In the genomic region with DNA sequence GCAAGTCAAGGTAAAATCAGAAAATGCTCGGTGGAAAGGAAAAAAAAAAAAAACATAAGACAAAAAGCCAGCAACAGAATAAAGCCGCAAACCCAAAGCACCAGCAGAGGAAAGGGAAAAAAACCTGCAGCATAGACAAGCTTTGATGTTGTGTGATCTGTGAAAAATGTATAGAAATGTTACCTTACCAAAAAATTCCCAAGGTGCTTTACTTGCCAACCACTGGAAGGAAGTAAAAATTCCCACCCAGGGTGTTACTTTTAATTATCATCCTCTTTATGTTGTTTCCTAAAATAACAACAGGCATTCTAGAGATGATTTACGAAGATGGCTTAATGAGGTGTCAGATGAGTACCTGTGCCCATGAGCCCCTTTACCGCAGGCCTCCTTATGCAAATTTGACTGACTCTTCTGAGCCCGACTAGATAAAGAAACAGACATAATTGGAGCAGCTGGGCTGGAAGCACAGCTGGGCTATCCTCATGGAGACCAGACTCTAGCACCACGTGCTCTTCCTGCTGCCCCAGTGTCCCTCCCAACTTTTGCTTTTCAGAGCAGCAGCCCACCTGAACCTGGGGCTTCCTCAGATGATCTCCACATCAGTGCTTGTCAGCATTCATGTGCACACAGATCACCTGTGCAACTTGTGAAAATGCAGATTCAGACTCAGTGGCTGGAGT, we compare ENCODE assay signal across 11 cellular contexts. TPM values are rescaled to one million over a fixed set of nuclear protein-coding genes. Genes with fewer than 3 reads are reported as not detected.
DNase-seq lines count a peak whose midpoint lies in the region; ATAC-seq, FAIRE-seq and TF ChIP-seq lines count a peak whose summit lies in the region.
"Had no signal": no experiment of that assay in that cellular context is flagged by ENCODE, and none has a peak within 500 bp of the region (broad histone marks: within the 10 kb centered on the region; RNA-seq: fewer than 3 reads in every experiment).

No MANE protein-coding gene starts in this region.

- TF ChIP-seq RAD21 in GM12878 (IDR thresholded peaks at IDR 0.05; ENCODE audit: insufficient read depth, low read depth, low read length): no peak

- H4K20me1 ChIP-seq in DOHH2 (ENCODE audit: control insufficient read depth, insufficient read depth, low read depth, low read length) (no peaks in the 10 kb centered on the region), OCI-LY1 (ENCODE audit: insufficient read depth, low read length) (no peaks in the 10 kb centered on the region), GM12878 (ENCODE audit: control insufficient read depth, insufficient read depth) (no peaks in the 10 kb centered on the region), osteoblast (ENCODE audit: insufficient read depth, low read length) (no peaks in the 10 kb centered on the region)

- intact Hi-C loops in GM12878 (cut with micrococcal nuclease; ENCODE audit: unreplicated experiment): no loop called here
- intact Hi-C loops in upper lobe of right lung (cut with DNase I): no loop called here
- intact Hi-C loops in posterior vena cava (cut with DNase I): no loop called here

- BruUV-seq in GM12878 (replicated peaks; lab: Mats Ljungman, UMichigan): no TSS peak

- H3K79me2 ChIP-seq in DOHH2 (ENCODE audit: control insufficient read depth, low read length): no peaks in the 10 kb centered on the region
- H3K79me2 ChIP-seq in OCI-LY1 (ENCODE audit: insufficient read depth, low read length): no peaks in the 10 kb centered on the region
- no peaks in the 10 kb centered on the region for H3K79me2 ChIP-seq in GM12878 (ENCODE audit: control insufficient read depth, insufficient read depth, low read length)
- no peaks in the 10 kb centered on the region for H3K79me2 ChIP-seq in osteoblast (ENCODE audit: insufficient read depth, low read length)

- ATAC-seq in GM19438 (IDR thresholded peaks at IDR 0.05; ENCODE audit: low read depth, unreplicated experiment) (peak; percentile 80), GM12878 (peak; percentile 87), upper lobe of right lung (no peak)

- H3F3A ChIP-seq in DOHH2 (ENCODE audit: control insufficient read depth, insufficient read depth) (no peaks in the 10 kb centered on the region), OCI-LY1 (ENCODE audit: insufficient read depth, low read length) (no peaks in the 10 kb centered on the region)

- H3K4me3 ChIP-seq in DOHH2 (ENCODE audit: low read length) (no peak overlapping the region), OCI-LY1 (ENCODE audit: low read depth, low read length, poor library complexity, severe bottlenecking) (no peak overlapping the region), GM12878 (no peak overlapping the region), upper lobe of right lung (no peak overlapping the region), osteoblast (ENCODE audit: insufficient read depth, low read length) (no peak overlapping the region)
- H3K4me3 ChIP-seq: uterus had no signal

- CTCF ChIA-PET in GM12878 (lab: Yijun Ruan, JAX): interaction anchor here (0.7 to 1.9 kb wide), 3 partner anchors 13 to 128 kb away, joined by 3 to 7 read pairs (median 7); partner anchors contain the start of gene HNRNPLL

- 2% methylated on average over 6 of the region's 6 CpGs for WGBS in GM12878 (ENCODE audit: insufficient coverage, insufficient replicate concordance, low lambda C conversion rate, missing lambda C conversion rate)

- no peak for TF ChIP-seq POLR2A in GM12878 (IDR thresholded peaks at IDR 0.05; ENCODE audit: low read depth, low read length)

- H3K4me1 ChIP-seq in DOHH2 (ENCODE audit: control insufficient read depth, low read length) (peaks cover 13% of the 10 kb centered on the region), OCI-LY1 (ENCODE audit: insufficient read depth, low read length, severe bottlenecking) (peaks cover 19% of the 10 kb centered on the region), GM12878 (ENCODE audit: control insufficient read depth, insufficient read depth, low read length) (peaks cover 16% of the 10 kb centered on the region), upper lobe of right lung (no peaks in the 10 kb centered on the region), osteoblast (ENCODE audit: insufficient read depth, low read length) (no peaks in the 10 kb centered on the region)
- H3K4me1 ChIP-seq: uterus had no signal

- no peak overlapping the region for H3K27ac ChIP-seq in DOHH2 (ENCODE audit: low read depth, low read length)
- H3K27ac ChIP-seq in OCI-LY1 (ENCODE audit: low read depth, low read length, poor library complexity, severe bottlenecking): peak overlapping the region; percentile 14
- no peak overlapping the region for H3K27ac ChIP-seq in GM12878 (ENCODE audit: control insufficient read depth, insufficient read depth)
- H3K27ac ChIP-seq in upper lobe of right lung: no peak overlapping the region
- H3K27ac ChIP-seq in osteoblast (ENCODE audit: low read depth, low read length): no peak overlapping the region
- H3K27ac ChIP-seq: uterus had no signal

- H3K4me2 ChIP-seq in DOHH2 (ENCODE audit: low read length): peak overlapping the region; percentile 41
- H3K4me2 ChIP-seq in OCI-LY1 (ENCODE audit: low read length): peak overlapping the region; percentile 38
- H3K4me2 ChIP-seq in GM12878 (ENCODE audit: control insufficient read depth, insufficient read depth): peak overlapping the region; percentile 69
- no peak overlapping the region for H3K4me2 ChIP-seq in osteoblast (ENCODE audit: insufficient read depth, low read length)

- SMC1A ChIA-PET in GM12878 (lab: Charles Lee; ENCODE audit: uncharacterized antibody, unreplicated experiment): interaction anchor here (1.0 to 3.2 kb wide), 6 partner anchors 10 to 128 kb away, joined by 3 to 13 read pairs (median 8); no protein-coding TSS in a partner anchor

- TF ChIP-seq EP300 in GM12878 (IDR thresholded peaks at IDR 0.05; ENCODE audit: borderline replicate concordance in 1 of 2, control insufficient read depth in 1 of 2, low read depth in 2 of 2, low read length in 2 of 2): peak in 1 of 2 experiments; percentile 47; a peak in 2 of 4 replicates

- H3K9me3 ChIP-seq in DOHH2 (ENCODE audit: control insufficient read depth, insufficient read depth, low read length) (no peaks in the 10 kb centered on the region), OCI-LY1 (ENCODE audit: low read length) (no peaks in the 10 kb centered on the region), GM12878 (replicated peaks; ENCODE audit: control insufficient read depth, insufficient read depth, low read length) (no peaks in the 10 kb centered on the region), upper lobe of right lung (no peaks in the 10 kb centered on the region), osteoblast (ENCODE audit: low read depth, low read length) (no peaks in the 10 kb centered on the region)
- H3K9me3 ChIP-seq: uterus had no signal

- DNase-seq in GM12878 (ENCODE audit: low read depth, low spot score) (peak; percentile 35), HCEC 1CT (no peak), upper lobe of right lung (no peak), osteoblast (ENCODE audit: insufficient read length, low spot score, missing footprints) (no peak), posterior vena cava (ENCODE audit: low spot score) (no peak)
- DNase-seq: H9, mesenchymal stem cell, uterus had no signal

- TF ChIP-seq CTCF in DOHH2 (IDR thresholded peaks at IDR 0.05; ENCODE audit: low read depth, low read length, poor library complexity, severe bottlenecking) (no peak), OCI-LY1 (IDR thresholded peaks at IDR 0.05; ENCODE audit: low read length) (no peak), GM12878 (IDR thresholded peaks at IDR 0.05 in 2 of 3, conservative IDR thresholded peaks at IDR 0.05 in 1 of 3; ENCODE audit: control insufficient read depth in 2 of 3, extremely low read depth in 1 of 3, insufficient read depth in 1 of 3, low read depth in 3 of 3, low read length in 3 of 3) (no peak), upper lobe of right lung (IDR thresholded peaks at IDR 0.05) (no peak), osteoblast (IDR thresholded peaks at IDR 0.05; ENCODE audit: extremely low read depth, low read depth, low read length) (no peak)

- H3K36me3 ChIP-seq in DOHH2 (ENCODE audit: control insufficient read depth, low read length) (no peaks in the 10 kb centered on the region), OCI-LY1 (ENCODE audit: insufficient read depth, low read length) (no peaks in the 10 kb centered on the region), GM12878 (ENCODE audit: control insufficient read depth in 2 of 2, insufficient read depth in 2 of 2, low read length in 1 of 2) (0 out of 4 replicates have a peak, but pooled peaks cover 0 to 2% of the 10 kb centered on the region in 2 experiments), upper lobe of right lung (peaks cover 5% of the 10 kb centered on the region), osteoblast (ENCODE audit: insufficient read depth, low read length) (no peaks in the 10 kb centered on the region)
- H3K36me3 ChIP-seq: uterus had no signal

- H3K9ac ChIP-seq in OCI-LY1 (ENCODE audit: low read length) (no peak overlapping the region), GM12878 (ENCODE audit: control insufficient read depth, insufficient read depth, low read length) (no peak overlapping the region)

- POLR2A ChIA-PET in GM12878 (lab: Charles Lee): interaction anchor here (0.6 to 2.7 kb wide), 9 partner anchors 12 to 367 kb away, joined by 3 to 12 read pairs (median 3); partner anchors contain the start of gene GALM

- in situ Hi-C loops in GM12878 (cut with MboI): no loop called here

- H3K27me3 ChIP-seq in DOHH2 (ENCODE audit: control insufficient read depth, low read length) (peaks cover 6% of the 10 kb centered on the region; the same call in 1 of the 2 replicates), OCI-LY1 (ENCODE audit: insufficient read depth, low read length) (no peaks in the 10 kb centered on the region), GM12878 (replicated peaks in 1 of 2; ENCODE audit: control insufficient read depth in 2 of 2, insufficient read depth in 2 of 2, low read length in 1 of 2) (no peaks in the 10 kb centered on the region), upper lobe of right lung (no peaks in the 10 kb centered on the region), osteoblast (ENCODE audit: insufficient read depth, low read length) (no peaks in the 10 kb centered on the region)
- H3K27me3 ChIP-seq: uterus had no signal

- RAD21 ChIA-PET in GM12878 (lab: Charles Lee; ENCODE audit: unreplicated experiment): interaction anchor here (0.9 to 1.7 kb wide), 7 partner anchors 12 to 178 kb away, joined by 3 to 8 read pairs (median 4); no protein-coding TSS in a partner anchor

- FAIRE-seq in GM12878 (lab: Jason Lieb, UNC): peak; percentile 90

- H2AFZ ChIP-seq in OCI-LY1 (ENCODE audit: low read length) (no peak overlapping the region), GM12878 (ENCODE audit: control insufficient read depth, low read depth, low read length) (no peak overlapping the region), osteoblast (ENCODE audit: low read length) (no peak overlapping the region)

- H3K9me2 ChIP-seq in DOHH2 (replicated peaks; ENCODE audit: control insufficient read depth, low read length) (no peaks in the 10 kb centered on the region), OCI-LY1 (ENCODE audit: low read depth, low read length) (no peaks in the 10 kb centered on the region)

RNA-seq across cellular contexts. Expression of gene SRSF7, which starts 41.5 kb away (rescaled TPM):
- total RNA-seq in GM12878 (2013; cell fraction: nucleolus; rRNA removed): 134 and 148 TPM in 2 replicates
- total RNA-seq in GM12878 (2014; rRNA removed) (205 and 241 TPM in 2 replicates), GM12878 (2014; rRNA removed; fragmentation: Illumina TruSeq; extraction: Trizol) (352 and 361 TPM in 2 replicates), GM12878 (2021) (275 and 278 TPM in 2 replicates), upper lobe of right lung (112 TPM), osteoblast (46.3 and 48.1 TPM in 2 replicates), posterior vena cava (100 to 1,000 TPM in 1 of 2 donors, 10 to 100 TPM in 1; 95.3 to 103 TPM)
- polyA plus RNA-seq in GM12878 (2011; ENCODE audit: low read depth): 276 TPM
- polyA plus RNA-seq in GM12878 (2011; rRNA removed) (538 and 623 TPM in 2 replicates), GM12878 (2014; fragmentation: Illumina TruSeq; extraction: Trizol) (315 and 320 TPM in 2 replicates), GM12878 (2014; fragmentation: Nextera tagmentation; extraction: Ambion mirVana) (100 to 1,000 TPM; 753 to 785 TPM), GM12878 (2014; rRNA removed) (282 and 313 TPM in 2 replicates), GM12878 (2016; fragmentation: Nextera tagmentation; extraction: Ambion mirVana) (100 to 1,000 TPM; 456 to 494 TPM)
- 201 and 240 TPM in 2 replicates for polyA plus RNA-seq in GM12878 (2011; cell fraction: cytosol; rRNA removed)
- 731 and 872 TPM in 2 replicates for polyA plus RNA-seq in GM12878 (2011; cell fraction: nucleus; rRNA removed)
- 229 and 278 TPM in 2 replicates for polyA plus RNA-seq in GM12878 (2012)
- 221 and 363 TPM in 2 replicates for polyA minus RNA-seq in GM12878 (2011; rRNA and poly(A)+ RNA removed)
- polyA minus RNA-seq in GM12878 (2011; cell fraction: cytosol; rRNA and poly(A)+ RNA removed): 54.8 and 70.5 TPM in 2 replicates
- polyA minus RNA-seq in GM12878 (2011; cell fraction: nucleus; rRNA and poly(A)+ RNA removed): 117 and 178 TPM in 2 replicates

RNA-seq across cellular contexts. Expression of gene GALM, which starts 43.7 kb away (rescaled TPM):
- 17.5 and 23.2 TPM in 2 replicates for total RNA-seq in GM12878 (2013; cell fraction: nucleolus; rRNA removed)
- total RNA-seq in GM12878 (2014; rRNA removed) (1.1 and 1.6 TPM in 2 replicates), GM12878 (2014; rRNA removed; fragmentation: Illumina TruSeq; extraction: Trizol) (0.83 and 1.1 TPM in 2 replicates), GM12878 (2021) (1.1 and 1.8 TPM in 2 replicates), upper lobe of right lung (14.7 TPM), osteoblast (50.7 and 54.2 TPM in 2 replicates), posterior vena cava (10 to 100 TPM; 10.8 to 18.3 TPM)
- polyA plus RNA-seq in GM12878 (2011; ENCODE audit: low read depth): 7.8 TPM
- polyA plus RNA-seq in GM12878 (2011; rRNA removed) (1.7 and 1.9 TPM in 2 replicates), GM12878 (2014; fragmentation: Illumina TruSeq; extraction: Trizol) (0.74 and 1.4 TPM in 2 replicates), GM12878 (2014; fragmentation: Nextera tagmentation; extraction: Ambion mirVana) (1 to 10 TPM; 1.5 to 1.7 TPM), GM12878 (2014; rRNA removed) (1.1 and 2.0 TPM in 2 replicates), GM12878 (2016; fragmentation: Nextera tagmentation; extraction: Ambion mirVana) (1 to 10 TPM; 3.9 to 4.0 TPM)
- polyA plus RNA-seq in GM12878 (2011; cell fraction: cytosol; rRNA removed): 1.3 and 1.4 TPM in 2 replicates
- polyA plus RNA-seq in GM12878 (2011; cell fraction: nucleus; rRNA removed): 0.34 and 0.66 TPM in 2 replicates
- 4.3 and 8.5 TPM in 2 replicates for polyA plus RNA-seq in GM12878 (2012)
- polyA minus RNA-seq in GM12878 (2011; rRNA and poly(A)+ RNA removed): 1.4 and 2.0 TPM in 2 replicates
- polyA minus RNA-seq in GM12878 (2011; cell fraction: cytosol; rRNA and poly(A)+ RNA removed): 0.94 TPM in 1 of 2 replicates, not detected in the other
- 1.1 TPM in 2 replicates for polyA minus RNA-seq in GM12878 (2011; cell fraction: nucleus; rRNA and poly(A)+ RNA removed)
